ENCODE assay signal across 23 cellular contexts in genomic region chr5:62214701-62215100, GRCh38.
DNase-seq lines count a peak whose midpoint lies in the region; TF ChIP-seq lines count a peak whose summit lies in the region.
"Had no signal": no experiment of that assay in that cellular context is flagged by ENCODE, and none has a peak within 500 bp of the region (broad histone marks: within the 10 kb centered on the region; RNA-seq: fewer than 3 reads in every experiment).

No MANE protein-coding gene starts in this region.

- H3K27ac Mint-ChIP-seq in nephron progenitor cell = no peak overlapping the region
- H3K27ac Mint-ChIP-seq: activated naive CD4-positive, alpha-beta T cell treated with anti-CD3 and anti-CD28 coated beads, Interleukin-2, amount 10 ng/mL, durations not matched to agents 7 days and 5 days; natural killer cell; T-helper 17 cell; type B pancreatic cell had no signal

- H3K9me3 Mint-ChIP-seq in nephron progenitor cell = no peaks in the 10 kb centered on the region
- H3K9me3 Mint-ChIP-seq: activated naive CD4-positive, alpha-beta T cell treated with anti-CD3 and anti-CD28 coated beads, Interleukin-2, amount 10 ng/mL, durations not matched to agents 7 days and 5 days; natural killer cell; type B pancreatic cell had no signal

- H3K4me3 Mint-ChIP-seq in nephron progenitor cell = no peak overlapping the region
- H3K4me3 Mint-ChIP-seq: activated naive CD4-positive, alpha-beta T cell treated with anti-CD3 and anti-CD28 coated beads, Interleukin-2, amount 10 ng/mL, durations not matched to agents 7 days and 5 days; IgD-negative memory B cell; natural killer cell; T-helper 17 cell; type B pancreatic cell had no signal

- TF ChIP-seq CTCF in RWPE1 (conservative IDR thresholded peaks at IDR 0.05; ENCODE audit: low read depth) (no peak), fibroblast of pulmonary artery (IDR thresholded peaks at IDR 0.05; ENCODE audit: low read length, missing control alignments) (no peak), nephron progenitor cell (IDR thresholded peaks at IDR 0.05) (no peak)

- peaks cover 15% of the 10 kb centered on the region for H3K27me3 Mint-ChIP-seq in nephron progenitor cell (ENCODE audit: low read depth, poor library complexity)
- H3K27me3 Mint-ChIP-seq: IgD-negative memory B cell had no signal

- in situ Hi-C loops in Caki2 (cut with HindIII; ENCODE audit: low pct_unique_long_range_greater_than_20kb, low sequenced_read_pairs) = no loop called here

- no peaks in the 10 kb centered on the region for H3K36me3 Mint-ChIP-seq in nephron progenitor cell (ENCODE audit: low read depth)
- H3K36me3 Mint-ChIP-seq: activated naive CD4-positive, alpha-beta T cell treated with anti-CD3 and anti-CD28 coated beads, Interleukin-2, amount 10 ng/mL, durations not matched to agents 7 days and 5 days; natural killer cell; type B pancreatic cell had no signal

- DNase-seq in Caki2 (ENCODE audit: low read depth) (peak; percentile 11), HCEC 1CT (peak; percentile 25), RWPE1 (ENCODE audit: low spot score) (peak; percentile 38), fibroblast of pulmonary artery (ENCODE audit: low read depth) (peak; percentile 1), nephron progenitor cell (no peak), midbrain (lab: John Stamatoyannopoulos, UW) (no peak), NCI-H1092 (lab: John Stamatoyannopoulos, UW) (no peak)
- DNase-seq: activated CD4-positive, alpha-beta T cell treated with anti-CD3 and anti-CD28 coated beads for 4 hours; activated naive CD4-positive, alpha-beta T cell treated with anti-CD3 and anti-CD28 coated beads, Interleukin-2, amount 10 ng/mL, durations not matched to agents 7 days and 5 days; anterior cingulate cortex; cortex of kidney; DMS79; left ventricle myocardium superior; natural killer cell; NCI-H1436; NCI-H345; T-helper 17 cell had no signal

- H3K4me1 Mint-ChIP-seq in nephron progenitor cell = no peaks in the 10 kb centered on the region
- H3K4me1 Mint-ChIP-seq: activated naive CD4-positive, alpha-beta T cell treated with anti-CD3 and anti-CD28 coated beads, Interleukin-2, amount 10 ng/mL, durations not matched to agents 7 days and 5 days; IgD-negative memory B cell; natural killer cell had no signal

- CTCF ChIA-PET in RWPE1 (lab: Yijun Ruan, JAX) = no interaction called here

- POLR2A ChIA-PET in RWPE1 (lab: Yijun Ruan, JAX; ENCODE audit: low non-redundant PET) = no interaction called here

- H3K4me3 ChIP-seq in fibroblast of pulmonary artery (replicated peaks; ENCODE audit: low read depth, low read length) = no peak overlapping the region
- H3K4me3 ChIP-seq: BLaER1 treated with 17β-estradiol and CSF1 and Interleukin-3, amounts not matched to agents 10 nM and 100 nM; HAP-1; SK-N-MC; skin epidermis had no signal

- no peak overlapping the region for H3K27ac ChIP-seq in RWPE1
- H3K27ac ChIP-seq: BLaER1 treated with 17β-estradiol and CSF1 and Interleukin-3, amounts not matched to agents 10 nM and 100 nM; SK-N-MC; skin epidermis had no signal

Comparison
In these comparisons a context has a peak if more than half of its experiments do, and no peak if none do; other contexts are left out.
1. DNase-seq: peak in Caki2 (single experiment), HCEC 1CT (single experiment), RWPE1 (single experiment) and fibroblast of pulmonary artery (single experiment); none in nephron progenitor cell (single experiment), midbrain (single experiment) and NCI-H1092 (single experiment).